In genomic region chr22:21447694-21448402, GRCh38 we compare ENCODE assay signal across 11 cellular contexts. TPM values are rescaled to one million over a fixed set of nuclear protein-coding genes. Genes with fewer than 3 reads are reported as not detected.
DNase-seq lines count a peak whose midpoint lies in the region; ATAC-seq and TF ChIP-seq lines count a peak whose summit lies in the region.
"Had no signal": no experiment of that assay in that cellular context is flagged by ENCODE, and none has a peak within 500 bp of the region (broad histone marks: within the 10 kb centered on the region; RNA-seq: fewer than 3 reads in every experiment).

No MANE protein-coding gene starts in this region.

- no peaks in the 10 kb centered on the region for H3K9me2 ChIP-seq in SK-N-SH

- no peaks in the 10 kb centered on the region for H3K9me3 Mint-ChIP-seq in activated CD4-positive, alpha-beta memory T cell treated with anti-CD3 and anti-CD28 coated beads, Interleukin-2, amount 10 ng/mL, durations not matched to agents 7 days and 5 days
- no peaks in the 10 kb centered on the region for H3K9me3 Mint-ChIP-seq in activated CD4-positive, alpha-beta memory T cell treated with anti-CD3 and anti-CD28 coated beads for 36 hours
- no peaks in the 10 kb centered on the region for H3K9me3 Mint-ChIP-seq in stimulated activated naive B cell treated with anti-CD40 and anti-IgM and Interleukin-4, amounts not matched to agents 10 μg/mL and 1 μg/mL and 100 μg/mL, for 72 hours

- no peak for TF ChIP-seq RAD21 in SK-N-SH (IDR thresholded peaks at IDR 0.05; ENCODE audit: low read length)

- H3K27me3 Mint-ChIP-seq in activated CD4-positive, alpha-beta memory T cell treated with anti-CD3 and anti-CD28 coated beads, Interleukin-2, amount 10 ng/mL, durations not matched to agents 7 days and 5 days, result no peaks in the 10 kb centered on the region
- H3K27me3 Mint-ChIP-seq in activated CD4-positive, alpha-beta memory T cell treated with anti-CD3 and anti-CD28 coated beads for 36 hours, result no peaks in the 10 kb centered on the region
- no peaks in the 10 kb centered on the region for H3K27me3 Mint-ChIP-seq in stimulated activated naive B cell treated with anti-CD40 and anti-IgM and Interleukin-4, amounts not matched to agents 10 μg/mL and 1 μg/mL and 100 μg/mL, for 72 hours

- H3K9me3 ChIP-seq in SK-N-SH, result no peaks in the 10 kb centered on the region
- H3K9me3 ChIP-seq in right cardiac atrium (ENCODE audit: control insufficient read depth, low read length), result no peaks in the 10 kb centered on the region
- H3K9me3 ChIP-seq: SJSA1 had no signal

- H3K27ac Mint-ChIP-seq in activated CD4-positive, alpha-beta memory T cell treated with anti-CD3 and anti-CD28 coated beads, Interleukin-2, amount 10 ng/mL, durations not matched to agents 7 days and 5 days, result no peak overlapping the region
- no peak overlapping the region for H3K27ac Mint-ChIP-seq in activated CD4-positive, alpha-beta memory T cell treated with anti-CD3 and anti-CD28 coated beads for 36 hours
- H3K27ac Mint-ChIP-seq in stimulated activated naive B cell treated with anti-CD40 and anti-IgM and Interleukin-4, amounts not matched to agents 10 μg/mL and 1 μg/mL and 100 μg/mL, for 72 hours, result no peak overlapping the region

- DNase-seq in activated CD4-positive, alpha-beta memory T cell treated with anti-CD3 and anti-CD28 coated beads, Interleukin-2, amount 10 ng/mL, durations not matched to agents 7 days and 5 days, result peak; percentile 15
- DNase-seq in activated CD4-positive, alpha-beta memory T cell treated with anti-CD3 and anti-CD28 coated beads for 36 hours, result no peak
- DNase-seq in SK-N-SH (peak; percentile 58), right cardiac atrium (peak; percentile 9 to 45 (median 37)), hepatic stellate cell (ENCODE audit: low spot score) (no peak), NCI-H1930 (lab: John Stamatoyannopoulos, UW) (no peak)
- DNase-seq in stimulated activated naive B cell treated with anti-CD40 and anti-IgM and Interleukin-4, amounts not matched to agents 10 μg/mL and 1 μg/mL and 100 μg/mL, for 72 hours, result no peak
- DNase-seq: activated T-cell treated with anti-CD3 and anti-CD28 coated beads for 4 hours had no signal

- H3K9ac ChIP-seq in SK-N-SH, result no peak overlapping the region

- peak; percentile 38 for TF ChIP-seq CTCF in SK-N-SH (IDR thresholded peaks at IDR 0.05)

- no peaks in the 10 kb centered on the region for H3K4me1 Mint-ChIP-seq in activated CD4-positive, alpha-beta memory T cell treated with anti-CD3 and anti-CD28 coated beads, Interleukin-2, amount 10 ng/mL, durations not matched to agents 7 days and 5 days
- no peaks in the 10 kb centered on the region for H3K4me1 Mint-ChIP-seq in activated CD4-positive, alpha-beta memory T cell treated with anti-CD3 and anti-CD28 coated beads for 36 hours (ENCODE audit: low read depth)
- no peaks in the 10 kb centered on the region for H3K4me1 Mint-ChIP-seq in stimulated activated naive B cell treated with anti-CD40 and anti-IgM and Interleukin-4, amounts not matched to agents 10 μg/mL and 1 μg/mL and 100 μg/mL, for 72 hours

- no peak overlapping the region for H3K27ac ChIP-seq in SK-N-SH (ENCODE audit: low read depth in 2 of 2, low read length in 1 of 2)
- no peak overlapping the region for H3K27ac ChIP-seq in right cardiac atrium (ENCODE audit: low read length)
- H3K27ac ChIP-seq: HL-60, SJSA1 had no signal

- 0 out of 2 replicates have a peak, but pooled peaks cover 5% of the 10 kb centered on the region for H3K79me2 ChIP-seq in SK-N-SH (ENCODE audit: insufficient read depth)

- H3K27me3 ChIP-seq in SK-N-SH (ENCODE audit: insufficient read depth) (no peaks in the 10 kb centered on the region), right cardiac atrium (ENCODE audit: control insufficient read depth, insufficient read depth) (no peaks in the 10 kb centered on the region)
- H3K27me3 ChIP-seq: SJSA1 had no signal

- POLR2A ChIA-PET in activated CD4-positive, alpha-beta memory T cell treated with anti-CD3 and anti-CD28 coated beads, Interleukin-2, amount 10 ng/mL, durations not matched to agents 7 days and 5 days (lab: Charles Lee), result no interaction called here
- POLR2A ChIA-PET in activated CD4-positive, alpha-beta memory T cell treated with anti-CD3 and anti-CD28 coated beads for 36 hours (lab: Charles Lee), result no interaction called here
- POLR2A ChIA-PET in SK-N-SH (lab: Yijun Ruan, JAX), result no interaction called here

- H3K4me2 ChIP-seq in SK-N-SH, result no peak overlapping the region

- H4K20me1 ChIP-seq in SK-N-SH (ENCODE audit: insufficient read depth), result peaks cover 18% of the 10 kb centered on the region; the same call in 1 of the 2 replicates

- no peaks in the 10 kb centered on the region for H3F3A ChIP-seq in SK-N-SH (replicated peaks; ENCODE audit: insufficient read depth)

- intact Hi-C loops in activated CD4-positive, alpha-beta memory T cell treated with anti-CD3 and anti-CD28 coated beads for 36 hours (cut with micrococcal nuclease), result no loop called here
- intact Hi-C loops in right cardiac atrium (cut with DNase I), result no loop called here

- no peaks in the 10 kb centered on the region for H3K36me3 Mint-ChIP-seq in activated CD4-positive, alpha-beta memory T cell treated with anti-CD3 and anti-CD28 coated beads, Interleukin-2, amount 10 ng/mL, durations not matched to agents 7 days and 5 days (ENCODE audit: low read depth)
- H3K36me3 Mint-ChIP-seq in activated CD4-positive, alpha-beta memory T cell treated with anti-CD3 and anti-CD28 coated beads for 36 hours, result peaks cover 4% of the 10 kb centered on the region
- peaks cover 19 to 34% of the 10 kb centered on the region in 2 donors for H3K36me3 Mint-ChIP-seq in stimulated activated naive B cell treated with anti-CD40 and anti-IgM and Interleukin-4, amounts not matched to agents 10 μg/mL and 1 μg/mL and 100 μg/mL, for 72 hours

- H3K4me3 ChIP-seq in SK-N-SH (ENCODE audit: low read depth in 2 of 2, low read length in 1 of 2) (no peak overlapping the region), right cardiac atrium (ENCODE audit: low read length) (no peak overlapping the region)
- H3K4me3 ChIP-seq: SJSA1 had no signal

- H2AFZ ChIP-seq in SK-N-SH (ENCODE audit: low read depth), result no peak overlapping the region

- H3K36me3 ChIP-seq in SK-N-SH (replicated peaks in 1 of 2; ENCODE audit: control insufficient read depth in 1 of 2, insufficient read depth in 2 of 2, low read length in 1 of 2), result peaks cover 0 to 27% of the 10 kb centered on the region in 2 experiments

- ATAC-seq in right cardiac atrium (no peak), GM18873 (IDR thresholded peaks at IDR 0.05; ENCODE audit: low FRiP score, unreplicated experiment) (no peak)
- peak; percentile 33 to 39 for ATAC-seq in stimulated activated naive B cell treated with anti-CD40 and anti-IgM and Interleukin-4, amounts not matched to agents 10 μg/mL and 1 μg/mL and 100 μg/mL, for 72 hours (replicated peaks)

- no peak for TF ChIP-seq EP300 in SK-N-SH (IDR thresholded peaks at IDR 0.05; ENCODE audit: borderline replicate concordance in 1 of 2, low read depth in 1 of 2, low read length in 1 of 2)

- 95% methylated on average over 15 of the region's 22 CpGs for WGBS in SK-N-SH (ENCODE audit: low lambda C conversion rate)
- WGBS in right cardiac atrium, result 92% methylated on average over 22 of the region's 22 CpGs

- H3K4me1 ChIP-seq in SK-N-SH (ENCODE audit: control insufficient read depth in 1 of 2, insufficient read depth in 2 of 2, low read depth in 1 of 2, low read length in 1 of 2) (peaks cover 0 to 2% of the 10 kb centered on the region in 2 experiments; a peak in 1 of 4 replicates), right cardiac atrium (ENCODE audit: control insufficient read depth, insufficient read depth, low read length) (no peaks in the 10 kb centered on the region)
- H3K4me1 ChIP-seq: SJSA1 had no signal

- CTCF ChIA-PET in activated CD4-positive, alpha-beta memory T cell treated with anti-CD3 and anti-CD28 coated beads, Interleukin-2, amount 10 ng/mL, durations not matched to agents 7 days and 5 days (lab: Charles Lee), result interaction anchor here (1.3 kb wide), 1 partner anchor 181 kb away, joined by 3 read pairs; the partner anchor contains the start of gene YDJC
- CTCF ChIA-PET in activated CD4-positive, alpha-beta memory T cell treated with anti-CD3 and anti-CD28 coated beads for 36 hours (lab: Charles Lee), result no interaction called here
- CTCF ChIA-PET in SK-N-SH (lab: Yijun Ruan, JAX), result interaction anchor here (0.7 kb wide), 1 partner anchor 494 kb away, joined by 3 read pairs; no protein-coding TSS in a partner anchor

- H3K4me3 Mint-ChIP-seq in activated CD4-positive, alpha-beta memory T cell treated with anti-CD3 and anti-CD28 coated beads, Interleukin-2, amount 10 ng/mL, durations not matched to agents 7 days and 5 days, result no peak overlapping the region
- H3K4me3 Mint-ChIP-seq in activated CD4-positive, alpha-beta memory T cell treated with anti-CD3 and anti-CD28 coated beads for 36 hours, result no peak overlapping the region
- H3K4me3 Mint-ChIP-seq in stimulated activated naive B cell treated with anti-CD40 and anti-IgM and Interleukin-4, amounts not matched to agents 10 μg/mL and 1 μg/mL and 100 μg/mL, for 72 hours, result no peak overlapping the region

TF ChIP-seq in SK-N-SH, 30 proteins besides CTCF, POLR2A, EP300 and RAD21 (continues in another document):
- no peak for TF ChIP-seq USF2 (IDR thresholded peaks at IDR 0.05; ENCODE audit: borderline replicate concordance, low read depth, low read length)

RNA-seq across cellular contexts. Expression of gene TMEM191C, which starts 19.3 kb away (rescaled TPM):
- total RNA-seq in activated CD4-positive, alpha-beta memory T cell treated with anti-CD3 and anti-CD28 coated beads, Interleukin-2, amount 10 ng/mL, durations not matched to agents 7 days and 5 days, result 1 to 10 TPM in 1 of 2 experiments, under 1 TPM in 1; 0.48 to 1.4 TPM
- total RNA-seq in activated CD4-positive, alpha-beta memory T cell treated with anti-CD3 and anti-CD28 coated beads for 36 hours, result 1 to 10 TPM in 1 of 2 experiments, under 1 TPM in 1; 0.78 to 1.4 TPM
- 2.2 and 3.4 TPM in 2 replicates for polyA plus RNA-seq in SK-N-SH (2012; rRNA removed)
- polyA plus RNA-seq in SK-N-SH (2012; cell fraction: cytosol; rRNA removed), result 1.1 and 1.4 TPM in 2 replicates
- 14.1 and 23.7 TPM in 2 replicates for polyA plus RNA-seq in SK-N-SH (2012; cell fraction: nucleus; rRNA removed)
- total RNA-seq in right cardiac atrium, result 1 to 10 TPM in 2 of 4 donors, under 1 TPM in 1, not detected in 1; 0.68 to 1.4 (median 1.2) TPM
- 0.66 TPM for polyA plus RNA-seq in right cardiac atrium

RNA-seq across cellular contexts. Expression of gene HIC2, which starts 30.7 kb away (rescaled TPM):
- 1 to 10 TPM; 3.9 to 4.0 TPM for total RNA-seq in activated CD4-positive, alpha-beta memory T cell treated with anti-CD3 and anti-CD28 coated beads, Interleukin-2, amount 10 ng/mL, durations not matched to agents 7 days and 5 days
- total RNA-seq in activated CD4-positive, alpha-beta memory T cell treated with anti-CD3 and anti-CD28 coated beads for 36 hours, result 1 to 10 TPM; 3.6 to 3.7 TPM
- polyA plus RNA-seq in SK-N-SH (2012; rRNA removed), result 1.1 and 1.2 TPM in 2 replicates
- polyA plus RNA-seq in SK-N-SH (2012; cell fraction: cytosol; rRNA removed), result 0.53 and 0.73 TPM in 2 replicates
- polyA plus RNA-seq in SK-N-SH (2012; cell fraction: nucleus; rRNA removed), result 4.1 and 4.5 TPM in 2 replicates
- total RNA-seq in right cardiac atrium, result 1 to 10 TPM; 1.1 to 2.1 (median 1.8) TPM
- polyA plus RNA-seq in right cardiac atrium, result 1.7 TPM

Comparison
In these comparisons a context has a peak if more than half of its experiments do, and no peak if none do; other contexts are left out.
1. DNase-seq: peak in activated CD4-positive, alpha-beta memory T cell treated with anti-CD3 and anti-CD28 coated beads, Interleukin-2, amount 10 ng/mL, durations not matched to agents 7 days and 5 days (single experiment), SK-N-SH (single experiment) and right cardiac atrium (3 of 3); none in activated CD4-positive, alpha-beta memory T cell treated with anti-CD3 and anti-CD28 coated beads for 36 hours (single experiment), stimulated activated naive B cell treated with anti-CD40 and anti-IgM and Interleukin-4, amounts not matched to agents 10 μg/mL and 1 μg/mL and 100 μg/mL, for 72 hours (single experiment), hepatic stellate cell (single experiment) and NCI-H1930 (0 of 2).
2. ATAC-seq: peak in stimulated activated naive B cell treated with anti-CD40 and anti-IgM and Interleukin-4, amounts not matched to agents 10 μg/mL and 1 μg/mL and 100 μg/mL, for 72 hours (2 of 2); none in right cardiac atrium (0 of 2) and GM18873 (single experiment).